Comparison of ENCODE assay signal across 8 cellular contexts in genomic region chr10:13099666-13100348, GRCh38. TPM values are rescaled to one million over a fixed set of nuclear protein-coding genes. Genes with fewer than 3 reads are reported as not detected.
A peak's percentile ranks its signal among the peaks of the same experiment; 100 is the strongest.
DNase-seq lines count a peak whose midpoint lies in the region; ATAC-seq and TF ChIP-seq lines count a peak whose summit lies in the region.

Gene OPTN, plus strand, starts transcription at chr10:13100163. Its CDS starts 8,960 bp downstream, at chr10:13109123.

- peak; percentile 54 for DNase-seq in NK-92 treated with Interleukin-12 subunit alpha and Interleukin-12 subunit beta, amount 100 ng/mL, for 24 hours (lab: John Stamatoyannopoulos, UW)
- no peak for DNase-seq in NK-92 (lab: John Stamatoyannopoulos, UW; ENCODE audit: unreplicated experiment)
- DNase-seq in NCI-H2107 treated with DMSO at 0.1 percent for 48 hours (lab: John Stamatoyannopoulos, UW; ENCODE audit: unreplicated experiment), result peak; percentile 23
- peak; percentile 63 for DNase-seq in activated CD4-positive, alpha-beta T cell treated with anti-CD3 and anti-CD28 coated beads for 1 hour
- peak; percentile 95 for DNase-seq in cerebellum (ENCODE audit: low spot score)
- peak; percentile 50 for DNase-seq in kidney epithelial cell (ENCODE audit: low read depth)
- peak; percentile 46 to 51 for DNase-seq in stimulated activated CD4-positive, alpha-beta T cell treated with anti-CD3 and anti-CD28 coated beads, Interleukin-1b, Interleukin-23, amount 100 ng/mL, for 1 hour (ENCODE audit: low read depth in 2 of 2)

- H3K4me3 ChIP-seq in kidney epithelial cell (ENCODE audit: low read depth, low read length), result peak within 1 kb of the TSS; percentile 92

- ATAC-seq in HG02970 (IDR thresholded peaks at IDR 0.05; ENCODE audit: low FRiP score, unreplicated experiment), result peak; percentile 69

- peak; percentile 80 for TF ChIP-seq CTCF in kidney epithelial cell (IDR thresholded peaks at IDR 0.05; ENCODE audit: insufficient read depth, low read length, poor library complexity, severe bottlenecking)

- H3K27me3 ChIP-seq in kidney epithelial cell (ENCODE audit: control insufficient read depth, insufficient read depth, low read length), result no peaks in the 10 kb centered on the region

- H3K36me3 ChIP-seq in kidney epithelial cell (ENCODE audit: control insufficient read depth, insufficient read depth, low read length), result no peaks in the 10 kb centered on the region

RNA-seq across cellular contexts. Expression of gene OPTN, which starts in this region (rescaled TPM):
- total RNA-seq in cerebellum (44.6 TPM), kidney epithelial cell (108 and 114 TPM in 2 replicates)
